16 cellular contexts compared by ENCODE assay signal in genomic region chr3:64221564-64222257, GRCh38. TPM values are rescaled to one million over a fixed set of nuclear protein-coding genes. Genes with fewer than 3 reads are reported as not detected.
DNase-seq lines count a peak whose midpoint lies in the region; ATAC-seq and TF ChIP-seq lines count a peak whose summit lies in the region.
"Had no signal": no experiment of that assay in that cellular context is flagged by ENCODE, and none has a peak within 500 bp of the region (broad histone marks: within the 10 kb centered on the region; RNA-seq: fewer than 3 reads in every experiment).

No MANE protein-coding gene starts in this region.

- H3K27me3 ChIP-seq in SK-N-SH (ENCODE audit: insufficient read depth), result no peaks in the 10 kb centered on the region
- H3K27me3 ChIP-seq in esophagus muscularis mucosa, result no peaks in the 10 kb centered on the region
- no peaks in the 10 kb centered on the region for H3K27me3 ChIP-seq in tibial nerve
- H3K27me3 ChIP-seq in A673 (replicated peaks; ENCODE audit: insufficient read depth, low read depth, low read length, poor library complexity), result no peaks in the 10 kb centered on the region
- H3K27me3 ChIP-seq: MG63, SJCRH30 had no signal

- peak overlapping the region; percentile 65 for H3K4me3 Mint-ChIP-seq in neural crest cell
- H3K4me3 Mint-ChIP-seq: activated CD4-positive, alpha-beta memory T cell treated with anti-CD3 and anti-CD28 coated beads for 36 hours had no signal

- TF ChIP-seq RAD21 in SK-N-SH (IDR thresholded peaks at IDR 0.05; ENCODE audit: low read length), result no peak

- peaks cover 7% of the 10 kb centered on the region for H3K79me2 ChIP-seq in SK-N-SH (ENCODE audit: insufficient read depth)
- H3K79me2 ChIP-seq: parathyroid adenoma had no signal

- H2AFZ ChIP-seq in SK-N-SH (ENCODE audit: low read depth), result no peak overlapping the region
- H2AFZ ChIP-seq: parathyroid adenoma had no signal

- ATAC-seq in SK-N-SH treated with all-trans-retinoic acid at 6 μM for 48 hours, result no peak
- no peak for ATAC-seq in HG03175 (IDR thresholded peaks at IDR 0.05; ENCODE audit: unreplicated experiment)

- H3F3A ChIP-seq in SK-N-SH (replicated peaks; ENCODE audit: insufficient read depth), result peaks cover 9% of the 10 kb centered on the region

- peak; percentile 31 for TF ChIP-seq CTCF in SK-N-SH (IDR thresholded peaks at IDR 0.05)
- no peak for TF ChIP-seq CTCF in esophagus muscularis mucosa (IDR thresholded peaks at IDR 0.05)
- TF ChIP-seq CTCF in neural crest cell (conservative IDR thresholded peaks at IDR 0.05), result no peak
- peak in 2 of 5 experiments; percentile 10 to 22 for TF ChIP-seq CTCF in tibial nerve (IDR thresholded peaks at IDR 0.05)
- TF ChIP-seq CTCF in A673 (conservative IDR thresholded peaks at IDR 0.05; ENCODE audit: low read depth, low read length), result no peak

- no peaks in the 10 kb centered on the region for H3K27me3 Mint-ChIP-seq in neural crest cell (ENCODE audit: low read depth)

- no peaks in the 10 kb centered on the region for H3K9me2 ChIP-seq in SK-N-SH

- BruUV-seq in A673 (replicated peaks; lab: Mats Ljungman, UMichigan), result no TSS peak

- CTCF ChIA-PET in SK-N-SH (lab: Yijun Ruan, JAX) (interaction anchor here (0.7 to 3.7 kb wide), 5 partner anchors 9 to 191 kb away, joined by 3 to 12 read pairs (median 3); no protein-coding TSS in a partner anchor), A673 (lab: Charles Lee) (no interaction called here)

- H3K27ac ChIP-seq in SK-N-SH (ENCODE audit: low read depth in 2 of 2, low read length in 1 of 2) (no peak overlapping the region), esophagus muscularis mucosa (replicated peaks in 1 of 4) (peak overlapping the region; percentile 81 to 90 (median 84)), tibial nerve (peak overlapping the region; percentile 69 to 95 (median 82)), A673 (ENCODE audit: low read depth, low read length, poor library complexity, severe bottlenecking) (no peak overlapping the region)
- H3K27ac ChIP-seq: parathyroid adenoma, SJCRH30 had no signal

- TF ChIP-seq EP300 in SK-N-SH (IDR thresholded peaks at IDR 0.05; ENCODE audit: borderline replicate concordance in 1 of 2, low read depth in 1 of 2, low read length in 1 of 2) (no peak), esophagus muscularis mucosa (IDR thresholded peaks at IDR 0.05) (no peak), tibial nerve (IDR thresholded peaks at IDR 0.05) (no peak)

- intact Hi-C loops in esophagus muscularis mucosa (cut with DNase I), result no loop called here
- intact Hi-C loops in A673 (cut with micrococcal nuclease; ENCODE audit: unreplicated experiment), result no loop called here

- H3K4me1 ChIP-seq in SK-N-SH (ENCODE audit: control insufficient read depth in 1 of 2, insufficient read depth in 2 of 2, low read depth in 1 of 2, low read length in 1 of 2) (peaks cover 16 to 26% of the 10 kb centered on the region in 2 experiments; a peak in 3 of 4 replicates), esophagus muscularis mucosa (peaks cover 69 to 100% (median 100%) of the 10 kb centered on the region in 4 donors), tibial nerve (peaks cover 0 to 97% (median 44%) of the 10 kb centered on the region in 4 donors), A673 (ENCODE audit: insufficient read depth, low read length, poor library complexity, severe bottlenecking) (no peaks in the 10 kb centered on the region)
- H3K4me1 ChIP-seq: parathyroid adenoma, SJCRH30 had no signal

- DNase-seq in SK-N-SH, result no peak
- no peak for DNase-seq in esophagus muscularis mucosa (ENCODE audit: extremely low spot score)
- no peak for DNase-seq in neural crest cell (ENCODE audit: low read depth, low spot score)
- DNase-seq in tibial nerve (ENCODE audit: low spot score in 2 of 2), result no peak
- DNase-seq in A673 (ENCODE audit: low spot score), result no peak
- no peak for DNase-seq in Ammon's horn (ENCODE audit: low spot score)
- DNase-seq: activated CD4-positive, alpha-beta memory T cell treated with anti-CD3 and anti-CD28 coated beads for 36 hours; dermis blood vessel endothelial cell; GDM1; MG63; NCI-H2107; SJCRH30; stimulated activated CD4-positive, alpha-beta T cell treated with anti-CD3 and anti-CD28 coated beads, Interleukin-15, amount 100 ng/mL, for 24 hours had no signal

- 86% methylated on average over 6 of the region's 6 CpGs for WGBS in SK-N-SH (ENCODE audit: low lambda C conversion rate)
- 65% methylated on average over 6 of the region's 6 CpGs for WGBS in esophagus muscularis mucosa
- WGBS in tibial nerve, 2 donors, result 45 to 58% methylated on average over 6 of the region's 6 CpGs

- POLR2A ChIA-PET in SK-N-SH (lab: Yijun Ruan, JAX), result no interaction called here
- POLR2A ChIA-PET in A673 (lab: Charles Lee; ENCODE audit: low non-redundant PET), result no interaction called here

- peak overlapping the region; percentile 74 for H3K27ac Mint-ChIP-seq in neural crest cell (ENCODE audit: unreplicated experiment)
- H3K27ac Mint-ChIP-seq: activated CD4-positive, alpha-beta memory T cell treated with anti-CD3 and anti-CD28 coated beads for 36 hours had no signal

- H3K4me3 ChIP-seq in SK-N-SH (ENCODE audit: low read depth in 2 of 2, low read length in 1 of 2) (no peak overlapping the region), esophagus muscularis mucosa (no peak overlapping the region), tibial nerve (peak overlapping the region in 1 of 4 donors; percentile 13), A673 (ENCODE audit: low read depth, low read length, poor library complexity, severe bottlenecking) (no peak overlapping the region)
- H3K4me3 ChIP-seq: MG63, SJCRH30 had no signal

- H3K9me3 ChIP-seq in SK-N-SH (no peaks in the 10 kb centered on the region), esophagus muscularis mucosa (no peaks in the 10 kb centered on the region), tibial nerve (no peaks in the 10 kb centered on the region), A673 (ENCODE audit: low read depth, low read length, poor library complexity, severe bottlenecking) (no peaks in the 10 kb centered on the region)
- H3K9me3 ChIP-seq: MG63, SJCRH30 had no signal

- H3K4me2 ChIP-seq in SK-N-SH, result no peak overlapping the region

- H3K36me3 ChIP-seq in SK-N-SH (replicated peaks in 1 of 2; ENCODE audit: control insufficient read depth in 1 of 2, insufficient read depth in 2 of 2, low read length in 1 of 2) (no peaks in the 10 kb centered on the region), esophagus muscularis mucosa (no peaks in the 10 kb centered on the region), tibial nerve (no peaks in the 10 kb centered on the region), A673 (ENCODE audit: insufficient read depth, low read length, poor library complexity, severe bottlenecking) (no peaks in the 10 kb centered on the region)
- H3K36me3 ChIP-seq: MG63, SJCRH30 had no signal

- H3K9me3 Mint-ChIP-seq in neural crest cell, result no peaks in the 10 kb centered on the region
- H3K9me3 Mint-ChIP-seq: activated CD4-positive, alpha-beta memory T cell treated with anti-CD3 and anti-CD28 coated beads for 36 hours had no signal

- H4K20me1 ChIP-seq in SK-N-SH (ENCODE audit: insufficient read depth), result no peaks in the 10 kb centered on the region

- H3K9ac ChIP-seq in SK-N-SH, result no peak overlapping the region
- H3K9ac ChIP-seq: parathyroid adenoma had no signal

- H3K36me3 Mint-ChIP-seq in neural crest cell (ENCODE audit: low read depth), result no peaks in the 10 kb centered on the region
- H3K36me3 Mint-ChIP-seq: activated CD4-positive, alpha-beta memory T cell treated with anti-CD3 and anti-CD28 coated beads for 36 hours had no signal

- H3K4me1 Mint-ChIP-seq in neural crest cell, result peaks cover 84% of the 10 kb centered on the region

- TF ChIP-seq POLR2A in esophagus muscularis mucosa (IDR thresholded peaks at IDR 0.05; ENCODE audit: low read depth), result no peak
- no peak for TF ChIP-seq POLR2A in tibial nerve (IDR thresholded peaks at IDR 0.05)

TF ChIP-seq in SK-N-SH, 30 proteins besides CTCF, POLR2A, EP300 and RAD21 (continues in another document):
- TF ChIP-seq USF2 (IDR thresholded peaks at IDR 0.05; ENCODE audit: borderline replicate concordance, low read depth, low read length) (no peak), NFIC (IDR thresholded peaks at IDR 0.05; ENCODE audit: borderline replicate concordance) (no peak), JUND (IDR thresholded peaks at IDR 0.05) (no peak)

TF ChIP-seq in SK-N-SH treated with all-trans-retinoic acid at 6 μM for 48 hours, 23 proteins besides CTCF, POLR2A, EP300 and RAD21 (continues in another document):
- TF ChIP-seq GLIS3 (CRISPR knock-in tag; IDR thresholded peaks at IDR 0.05), result no peak
- no peak for TF ChIP-seq ZFP30 (CRISPR knock-in tag; IDR thresholded peaks at IDR 0.05)
- no peak for TF ChIP-seq ARNTL (CRISPR knock-in tag; IDR thresholded peaks at IDR 0.05; ENCODE audit: borderline replicate concordance, low read depth)
- no peak for TF ChIP-seq ZC3H10 (CRISPR knock-in tag; IDR thresholded peaks at IDR 0.05)
- no peak for TF ChIP-seq OSR1 (CRISPR knock-in tag; IDR thresholded peaks at IDR 0.05)
- no peak for TF ChIP-seq POU6F1 (CRISPR knock-in tag; IDR thresholded peaks at IDR 0.05; ENCODE audit: borderline replicate concordance, low read depth)
- no peak for TF ChIP-seq ESRRG (CRISPR knock-in tag; IDR thresholded peaks at IDR 0.05)
- no peak for TF ChIP-seq TCF4 (CRISPR knock-in tag; IDR thresholded peaks at IDR 0.05; ENCODE audit: borderline replicate concordance)

RNA-seq across cellular contexts. Expression of gene PRICKLE2, which starts 3.6 kb away (rescaled TPM):
- polyA plus RNA-seq in SK-N-SH (2012; rRNA removed), result 0.67 and 1.1 TPM in 2 replicates
- polyA plus RNA-seq in SK-N-SH (2012; cell fraction: cytosol; rRNA removed), result 0.42 and 0.49 TPM in 2 replicates
- polyA plus RNA-seq in SK-N-SH (2012; cell fraction: nucleus; rRNA removed), result 2.0 and 2.2 TPM in 2 replicates
- total RNA-seq in esophagus muscularis mucosa, result 10 to 100 TPM; 71.8 to 99.9 (median 84.4) TPM
- total RNA-seq in neural crest cell, result 11.8 and 12.9 TPM in 2 replicates
- total RNA-seq in tibial nerve, result 10 to 100 TPM; 24.5 to 39.1 (median 35.2) TPM
- total RNA-seq in A673 (2021), result 0.04 TPM in 1 of 2 replicates, not detected in the other
- total RNA-seq: activated CD4-positive, alpha-beta memory T cell treated with anti-CD3 and anti-CD28 coated beads for 36 hours had no signal

Comparison
In these comparisons a context has a peak if more than half of its experiments do, and no peak if none do; other contexts are left out.
1. H3K27ac ChIP-seq: peak in esophagus muscularis mucosa (4 of 4) and tibial nerve (4 of 4); none in SK-N-SH (0 of 2) and A673 (single experiment).
2. RNA of gene PRICKLE2, which starts 3.6 kb away (total RNA-seq): 71.8 to 99.9 TPM in esophagus muscularis mucosa, 24.5 to 39.1 TPM in tibial nerve and 11.8 to 12.9 TPM in neural crest cell; 0.04 TPM in A673; every median in the first group is over 10 times any median in the second.